ENCODE assay signal across 19 cellular contexts in genomic region chr15:97196066-97197027, GRCh38.
A peak's percentile ranks its signal among the peaks of the same experiment; 100 is the strongest.
DNase-seq lines count a peak whose midpoint lies in the region; ATAC-seq and TF ChIP-seq lines count a peak whose summit lies in the region.
"Had no signal": no experiment of that assay in that cellular context is flagged by ENCODE, and none has a peak within 500 bp of the region (broad histone marks: within the 10 kb centered on the region; RNA-seq: fewer than 3 reads in every experiment).

No MANE protein-coding gene starts in this region.

- H3K27ac ChIP-seq in A673 (ENCODE audit: low read depth, low read length, poor library complexity, severe bottlenecking), result peak overlapping the region; percentile 53
- H3K27ac ChIP-seq in endodermal cell (ENCODE audit: low read depth, low read length), result peak overlapping the region; percentile 77
- H3K27ac ChIP-seq in effector memory CD4-positive, alpha-beta T cell (ENCODE audit: insufficient read depth, low read length, poor library complexity, severe bottlenecking), result no peak overlapping the region
- H3K27ac ChIP-seq: BLaER1, Peyer's patch, SK-N-MC had no signal

- intact Hi-C loops in A673 (cut with micrococcal nuclease; ENCODE audit: unreplicated experiment) (no loop called here), cardiac septum (cut with DNase I) (no loop called here)

- no peaks in the 10 kb centered on the region for H3K9me3 Mint-ChIP-seq in WTC11
- H3K9me3 Mint-ChIP-seq in endodermal cell, result no peaks in the 10 kb centered on the region
- no peaks in the 10 kb centered on the region for H3K9me3 Mint-ChIP-seq in neural crest cell
- H3K9me3 Mint-ChIP-seq in activated naive CD4-positive, alpha-beta T cell treated with anti-CD3 and anti-CD28 coated beads, Interleukin-2, amount 50 U/mL, for 72 hours, result peaks cover 0 to 3% of the 10 kb centered on the region in 2 donors
- H3K9me3 Mint-ChIP-seq: H9 had no signal

- TF ChIP-seq CTCF in A673 (conservative IDR thresholded peaks at IDR 0.05; ENCODE audit: low read depth, low read length), result no peak
- no peak for TF ChIP-seq CTCF in WTC11 (IDR thresholded peaks at IDR 0.05)
- no peak for TF ChIP-seq CTCF in endodermal cell (conservative IDR thresholded peaks at IDR 0.05)
- no peak for TF ChIP-seq CTCF in neural crest cell (conservative IDR thresholded peaks at IDR 0.05)

- peak; percentile 81 for ATAC-seq in WTC11
- no peak for ATAC-seq in activated naive CD4-positive, alpha-beta T cell treated with anti-CD3 and anti-CD28 coated beads, Interleukin-2, amount 50 U/mL, for 72 hours

- CTCF ChIA-PET in A673 (lab: Charles Lee), result no interaction called here
- CTCF ChIA-PET in WTC11 (lab: Charles Lee), result no interaction called here

- no peak overlapping the region for H3K4me3 ChIP-seq in A673 (ENCODE audit: low read depth, low read length, poor library complexity, severe bottlenecking)
- no peak overlapping the region for H3K4me3 ChIP-seq in endodermal cell (ENCODE audit: low read length)
- no peak overlapping the region for H3K4me3 ChIP-seq in effector memory CD4-positive, alpha-beta T cell (ENCODE audit: insufficient read depth, low read depth, low read length, poor library complexity, severe bottlenecking)
- H3K4me3 ChIP-seq: BLaER1, Peyer's patch, SK-N-MC had no signal

- H3K36me3 Mint-ChIP-seq in WTC11 (no peaks in the 10 kb centered on the region), endodermal cell (ENCODE audit: low read depth) (no peaks in the 10 kb centered on the region), neural crest cell (ENCODE audit: low read depth) (no peaks in the 10 kb centered on the region)
- no peaks in the 10 kb centered on the region for H3K36me3 Mint-ChIP-seq in activated naive CD4-positive, alpha-beta T cell treated with anti-CD3 and anti-CD28 coated beads, Interleukin-2, amount 50 U/mL, for 72 hours
- H3K36me3 Mint-ChIP-seq: CD4-positive, CD25-positive, alpha-beta regulatory T cell had no signal

- H3K4me1 ChIP-seq in A673 (ENCODE audit: insufficient read depth, low read length, poor library complexity, severe bottlenecking) (peaks cover 31% of the 10 kb centered on the region), endodermal cell (ENCODE audit: control insufficient read depth, insufficient read depth, low read length) (no peaks in the 10 kb centered on the region)
- H3K4me1 ChIP-seq in effector memory CD4-positive, alpha-beta T cell (ENCODE audit: control insufficient read depth, insufficient read depth, low read length, poor library complexity, severe bottlenecking), result no peaks in the 10 kb centered on the region
- H3K4me1 ChIP-seq: BLaER1, Peyer's patch had no signal

- no peak overlapping the region for H3K27ac Mint-ChIP-seq in WTC11
- H3K27ac Mint-ChIP-seq in endodermal cell, result no peak overlapping the region
- H3K27ac Mint-ChIP-seq in neural crest cell (ENCODE audit: unreplicated experiment), result peak overlapping the region; percentile 90
- no peak overlapping the region for H3K27ac Mint-ChIP-seq in activated naive CD4-positive, alpha-beta T cell treated with anti-CD3 and anti-CD28 coated beads, Interleukin-2, amount 50 U/mL, for 72 hours
- H3K27ac Mint-ChIP-seq: CD4-positive, CD25-positive, alpha-beta regulatory T cell had no signal

- no peaks in the 10 kb centered on the region for H3K27me3 Mint-ChIP-seq in WTC11 (ENCODE audit: low read depth)
- no peaks in the 10 kb centered on the region for H3K27me3 Mint-ChIP-seq in endodermal cell (ENCODE audit: insufficient read depth)
- H3K27me3 Mint-ChIP-seq in neural crest cell (ENCODE audit: low read depth), result no peaks in the 10 kb centered on the region
- H3K27me3 Mint-ChIP-seq: CD4-positive, CD25-positive, alpha-beta regulatory T cell had no signal

- POLR2A ChIA-PET in A673 (lab: Charles Lee; ENCODE audit: low non-redundant PET), result interaction anchor here (0.5 kb wide), 1 partner anchor 850 kb away, joined by 3 read pairs; no protein-coding TSS in a partner anchor
- POLR2A ChIA-PET in WTC11 (lab: Charles Lee), result no interaction called here

- H3K36me3 ChIP-seq in A673 (ENCODE audit: insufficient read depth, low read length, poor library complexity, severe bottlenecking) (no peaks in the 10 kb centered on the region), endodermal cell (ENCODE audit: control insufficient read depth, insufficient read depth, low read length) (no peaks in the 10 kb centered on the region)
- no peaks in the 10 kb centered on the region for H3K36me3 ChIP-seq in effector memory CD4-positive, alpha-beta T cell (ENCODE audit: control insufficient read depth, insufficient read depth, low read length)
- H3K36me3 ChIP-seq: BLaER1, Peyer's patch had no signal

- H3K4me1 Mint-ChIP-seq in WTC11, result peaks cover 14% of the 10 kb centered on the region
- peaks cover 6% of the 10 kb centered on the region for H3K4me1 Mint-ChIP-seq in endodermal cell
- peaks cover 16% of the 10 kb centered on the region for H3K4me1 Mint-ChIP-seq in neural crest cell
- H3K4me1 Mint-ChIP-seq: CD4-positive, CD25-positive, alpha-beta regulatory T cell had no signal

- DNase-seq in A673 (ENCODE audit: low spot score) (peak; percentile 70), WTC11 (ENCODE audit: low spot score) (no peak), endodermal cell (peak; percentile 49), neural crest cell (ENCODE audit: low read depth, low spot score) (no peak), globus pallidus (ENCODE audit: low spot score) (no peak), cardiac septum (ENCODE audit: low spot score) (no peak)
- DNase-seq in effector memory CD4-positive, alpha-beta T cell, result no peak
- DNase-seq in activated naive CD4-positive, alpha-beta T cell treated with anti-CD3 and anti-CD28 coated beads, Interleukin-2, amount 50 U/mL, for 72 hours (ENCODE audit: low spot score in 2 of 2), result no peak
- DNase-seq: 8988T; CD4-positive, CD25-positive, alpha-beta regulatory T cell; H9; NCI-H1092; NCI-H1417 treated with DMSO at 0.1 percent for 48 hours; NCI-H1694 treated with DMSO at 0.1 percent for 48 hours; NCI-H526 treated with DMSO at 0.1 percent for 48 hours; Peyer's patch; SHP77 treated with DMSO at 0.1 percent for 48 hours had no signal

- H3K9me3 ChIP-seq in A673 (ENCODE audit: low read depth, low read length, poor library complexity, severe bottlenecking) (no peaks in the 10 kb centered on the region), endodermal cell (ENCODE audit: control insufficient read depth, low read length) (no peaks in the 10 kb centered on the region)
- H3K9me3 ChIP-seq in effector memory CD4-positive, alpha-beta T cell (ENCODE audit: control insufficient read depth, low read length), result no peaks in the 10 kb centered on the region
- H3K9me3 ChIP-seq: BLaER1, Peyer's patch had no signal

- H3K9ac ChIP-seq in endodermal cell (ENCODE audit: extremely low read depth, low read length, poor library complexity, severe bottlenecking), result no peak overlapping the region
- H3K9ac ChIP-seq: BLaER1 had no signal

- 72 to 94% methylated on average over 7 to 15 of the region's 16 CpGs for WGBS in endodermal cell (ENCODE audit: insufficient coverage in 1 of 2, insufficient read length in 1 of 2), 2 experiments

- H3K27me3 ChIP-seq in A673 (replicated peaks; ENCODE audit: insufficient read depth, low read depth, low read length, poor library complexity) (no peaks in the 10 kb centered on the region), endodermal cell (ENCODE audit: control insufficient read depth, insufficient read depth, low read length, poor library complexity, severe bottlenecking) (no peaks in the 10 kb centered on the region)
- no peaks in the 10 kb centered on the region for H3K27me3 ChIP-seq in effector memory CD4-positive, alpha-beta T cell (replicated peaks; ENCODE audit: control insufficient read depth, insufficient read depth, low read length, poor library complexity, severe bottlenecking)
- H3K27me3 ChIP-seq: BLaER1, Peyer's patch had no signal

- H3K4me3 Mint-ChIP-seq in WTC11 (no peak overlapping the region), endodermal cell (no peak overlapping the region), neural crest cell (no peak overlapping the region)
- H3K4me3 Mint-ChIP-seq: CD4-positive, CD25-positive, alpha-beta regulatory T cell; H9 had no signal

- no TSS peak for BruUV-seq in A673 (replicated peaks; lab: Mats Ljungman, UMichigan)

TF ChIP-seq in WTC11, 78 proteins besides CTCF, POLR2A, EP300 and RAD21:
- TF ChIP-seq E2F4 (CRISPR knock-in tag; IDR thresholded peaks at IDR 0.05; ENCODE audit: borderline replicate concordance, low read depth), result no peak

Comparison
In these comparisons a context has a peak if more than half of its experiments do, and no peak if none do; other contexts are left out.
1. DNase-seq: peak in A673 (single experiment) and endodermal cell (single experiment); none in WTC11 (single experiment), neural crest cell (single experiment), globus pallidus (single experiment), effector memory CD4-positive, alpha-beta T cell (0 of 3), activated naive CD4-positive, alpha-beta T cell treated with anti-CD3 and anti-CD28 coated beads, Interleukin-2, amount 50 U/mL, for 72 hours (0 of 2) and cardiac septum (single experiment).